Comparison of ENCODE assay signal across 17 cellular contexts in genomic region chr5:131392461-131393095, GRCh38.
A peak's percentile ranks its signal among the peaks of the same experiment; 100 is the strongest.
DNase-seq lines count a peak whose midpoint lies in the region; ATAC-seq and TF ChIP-seq lines count a peak whose summit lies in the region.
"Had no signal": no experiment of that assay in that cellular context is flagged by ENCODE, and none has a peak within 500 bp of the region (broad histone marks: within the 10 kb centered on the region; RNA-seq: fewer than 3 reads in every experiment).

No MANE protein-coding gene starts in this region.

- H3K4me1 ChIP-seq in Caco-2: no peaks in the 10 kb centered on the region
- H3K4me1 ChIP-seq: neural progenitor cell had no signal

- POLR2A ChIA-PET in Caco-2 (lab: Charles Lee): no interaction called here

- peaks cover 75% of the 10 kb centered on the region for H3K36me3 Mint-ChIP-seq in T-helper 1 cell treated with Interleukin-12 subunit alpha and Interleukin-12 subunit beta and Interleukin-4 antibody, amounts not matched to agents 30 μg/mL and 1 μg/mL, for 36 hours (ENCODE audit: low read depth)
- H3K36me3 Mint-ChIP-seq in T-helper 17 cell (ENCODE audit: low read depth) (peaks cover 17% of the 10 kb centered on the region), chondrocyte (ENCODE audit: low read depth) (peaks cover 25% of the 10 kb centered on the region), nephron progenitor cell (ENCODE audit: low read depth) (peaks cover 73% of the 10 kb centered on the region), Caco-2 (ENCODE audit: insufficient read depth, unreplicated experiment) (peaks cover 78% of the 10 kb centered on the region)

- peak; percentile 22 for ATAC-seq in T-helper 17 cell

- BruUV-seq in Caco-2 (replicated peaks; lab: Mats Ljungman, UMichigan): no TSS peak

- DNase-seq in T-helper 1 cell: no peak
- no peak for DNase-seq in T-helper 17 cell
- no peak for DNase-seq in chondrocyte (ENCODE audit: low spot score)
- no peak for DNase-seq in nephron progenitor cell
- no peak for DNase-seq in Ammon's horn (ENCODE audit: low spot score)
- DNase-seq in NCI-H526 (lab: John Stamatoyannopoulos, UW): no peak
- no peak for DNase-seq in Caco-2
- DNase-seq: activated effector memory CD4-positive, alpha-beta T cell treated with anti-CD3 and anti-CD28 coated beads, Interleukin-2, amount 50 U/mL, for 16 hours; lower lobe of right lung; NCI-H1436; NCI-H226; Right ventricle myocardium superior; T1000; tibial artery had no signal

- intact Hi-C loops in Caco-2 (cut with micrococcal nuclease; ENCODE audit: unreplicated experiment): no loop called here

- no peaks in the 10 kb centered on the region for H3K27me3 ChIP-seq in Caco-2 (replicated peaks; ENCODE audit: control insufficient read depth, insufficient read depth, low read length)
- H3K27me3 ChIP-seq: neural progenitor cell, tibial artery had no signal

- H3K4me1 Mint-ChIP-seq in T-helper 1 cell treated with Interleukin-12 subunit alpha and Interleukin-12 subunit beta and Interleukin-4 antibody, amounts not matched to agents 30 μg/mL and 1 μg/mL, for 36 hours (ENCODE audit: low read depth): peaks cover 73% of the 10 kb centered on the region
- H3K4me1 Mint-ChIP-seq in T-helper 17 cell (peaks cover 64% of the 10 kb centered on the region), chondrocyte (ENCODE audit: low read depth) (peaks cover 29% of the 10 kb centered on the region), nephron progenitor cell (peaks cover 60% of the 10 kb centered on the region), Caco-2 (ENCODE audit: low read depth, unreplicated experiment) (no peaks in the 10 kb centered on the region)
- H3K4me1 Mint-ChIP-seq: CD14-positive monocyte, neural progenitor cell had no signal

- no peaks in the 10 kb centered on the region for H3K9me3 Mint-ChIP-seq in T-helper 1 cell treated with Interleukin-12 subunit alpha and Interleukin-12 subunit beta and Interleukin-4 antibody, amounts not matched to agents 30 μg/mL and 1 μg/mL, for 36 hours
- H3K9me3 Mint-ChIP-seq in chondrocyte (ENCODE audit: low read depth): no peaks in the 10 kb centered on the region
- no peaks in the 10 kb centered on the region for H3K9me3 Mint-ChIP-seq in nephron progenitor cell
- no peaks in the 10 kb centered on the region for H3K9me3 Mint-ChIP-seq in Caco-2 (ENCODE audit: unreplicated experiment)
- H3K9me3 Mint-ChIP-seq: CD14-positive monocyte, neural progenitor cell had no signal

- H3K36me3 ChIP-seq in Caco-2 (ENCODE audit: control insufficient read depth, insufficient read depth, low read length): peaks cover 1% of the 10 kb centered on the region; the same call in 1 of the 2 replicates
- H3K36me3 ChIP-seq: neural progenitor cell had no signal

- no peak overlapping the region for H3K4me3 ChIP-seq in Caco-2 (ENCODE audit: low read depth, low read length)
- H3K4me3 ChIP-seq: lower lobe of right lung, neural progenitor cell, tibial artery had no signal

- CTCF ChIA-PET in Caco-2 (lab: Charles Lee): no interaction called here

- H3K27ac Mint-ChIP-seq in T-helper 1 cell treated with Interleukin-12 subunit alpha and Interleukin-12 subunit beta and Interleukin-4 antibody, amounts not matched to agents 30 μg/mL and 1 μg/mL, for 36 hours: peak overlapping the region; percentile 97
- H3K27ac Mint-ChIP-seq in T-helper 17 cell (peak overlapping the region; percentile 96), chondrocyte (ENCODE audit: unreplicated experiment) (peak overlapping the region; percentile 19), nephron progenitor cell (peak overlapping the region; percentile 84), Caco-2 (ENCODE audit: unreplicated experiment) (no peak overlapping the region)
- H3K27ac Mint-ChIP-seq: neural progenitor cell had no signal

- H3K9me3 ChIP-seq in T-helper 17 cell (ENCODE audit: control insufficient read depth, low read length, poor library complexity, severe bottlenecking): no peaks in the 10 kb centered on the region
- no peaks in the 10 kb centered on the region for H3K9me3 ChIP-seq in Caco-2
- H3K9me3 ChIP-seq: lower lobe of right lung, tibial artery had no signal

- TF ChIP-seq CTCF in chondrocyte (IDR thresholded peaks at IDR 0.05) (no peak), nephron progenitor cell (IDR thresholded peaks at IDR 0.05) (no peak), Caco-2 (IDR thresholded peaks at IDR 0.05; ENCODE audit: insufficient read depth in 1 of 2, low read depth in 1 of 2, low read length in 1 of 2, severe bottlenecking in 1 of 2, unreplicated experiment in 1 of 2) (no peak)

- no peaks in the 10 kb centered on the region for H3K27me3 Mint-ChIP-seq in T-helper 1 cell treated with Interleukin-12 subunit alpha and Interleukin-12 subunit beta and Interleukin-4 antibody, amounts not matched to agents 30 μg/mL and 1 μg/mL, for 36 hours (ENCODE audit: low read depth)
- H3K27me3 Mint-ChIP-seq in T-helper 17 cell: no peaks in the 10 kb centered on the region
- H3K27me3 Mint-ChIP-seq in chondrocyte (ENCODE audit: low read depth): no peaks in the 10 kb centered on the region
- H3K27me3 Mint-ChIP-seq in nephron progenitor cell (ENCODE audit: low read depth, poor library complexity): peaks cover 2% of the 10 kb centered on the region
- no peaks in the 10 kb centered on the region for H3K27me3 Mint-ChIP-seq in Caco-2 (ENCODE audit: insufficient read depth, unreplicated experiment)

- peak overlapping the region; percentile 35 for H3K4me3 Mint-ChIP-seq in T-helper 1 cell treated with Interleukin-12 subunit alpha and Interleukin-12 subunit beta and Interleukin-4 antibody, amounts not matched to agents 30 μg/mL and 1 μg/mL, for 36 hours
- H3K4me3 Mint-ChIP-seq in T-helper 17 cell: peak overlapping the region; percentile 73
- H3K4me3 Mint-ChIP-seq in chondrocyte (ENCODE audit: unreplicated experiment): no peak overlapping the region
- no peak overlapping the region for H3K4me3 Mint-ChIP-seq in nephron progenitor cell
- H3K4me3 Mint-ChIP-seq in Caco-2 (ENCODE audit: unreplicated experiment): no peak overlapping the region
- H3K4me3 Mint-ChIP-seq: CD14-positive monocyte, neural progenitor cell had no signal

Comparison
In these comparisons a context has a peak if more than half of its experiments do, and no peak if none do; other contexts are left out.
1. H3K4me3 Mint-ChIP-seq: peak in T-helper 1 cell treated with Interleukin-12 subunit alpha and Interleukin-12 subunit beta and Interleukin-4 antibody, amounts not matched to agents 30 μg/mL and 1 μg/mL, for 36 hours (single experiment) and T-helper 17 cell (single experiment); none in chondrocyte (single experiment), nephron progenitor cell (single experiment) and Caco-2 (single experiment).